In the genomic region with DNA sequence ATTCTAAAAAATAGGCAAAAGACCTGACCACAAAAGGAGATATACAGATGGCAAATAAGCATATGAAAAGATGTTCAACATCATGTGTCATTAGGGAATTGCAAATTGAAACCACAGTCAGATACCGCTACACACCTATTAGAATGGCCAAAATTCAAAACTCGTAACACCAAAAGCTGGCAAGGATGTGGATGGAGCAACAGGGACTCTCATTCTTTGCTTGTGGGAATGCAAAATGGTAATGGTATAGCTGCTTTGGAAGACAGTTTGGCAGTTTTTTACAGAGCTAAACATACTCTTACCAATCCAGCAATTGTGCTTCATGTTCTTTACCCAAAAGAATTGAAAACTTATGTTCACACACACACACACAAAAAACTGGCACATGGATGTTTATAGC, we compare ENCODE assay signal across 26 cellular contexts. TPM values are rescaled to one million over a fixed set of nuclear protein-coding genes. Genes with fewer than 3 reads are reported as not detected.
"Had no signal": no experiment of that assay in that cellular context is flagged by ENCODE, and none has a peak within 500 bp of the region (broad histone marks: within the 10 kb centered on the region; RNA-seq: fewer than 3 reads in every experiment).

No MANE protein-coding gene starts in this region.

- H3K27ac ChIP-seq: colonic mucosa, epithelial cell of prostate, esophagus squamous epithelium, gastrocnemius medialis, heart right ventricle, left lung had no signal

- H3K4me1 ChIP-seq: colonic mucosa, esophagus squamous epithelium, gastrocnemius medialis, heart right ventricle, left lung had no signal

- DNase-seq: colonic mucosa; cortex of kidney; effector CD8-positive, alpha-beta T cell; effector memory CD8-positive, alpha-beta T cell; endodermal cell; erythroblast; esophagus squamous epithelium; foreskin fibroblast; foreskin melanocyte; gastrocnemius medialis; glutamatergic neuron; head of caudate nucleus; heart right ventricle; hippocampal formation; left cardiac atrium; left lung; left ventricle myocardium superior; mammary epithelial cell; mesendoderm; midbrain had no signal

- ATAC-seq: effector memory CD8-positive, alpha-beta T cell; esophagus mucosa; gastrocnemius medialis; heart right ventricle; left cardiac atrium; left lung; left ventricle myocardium superior had no signal

- H3K27me3 ChIP-seq: colonic mucosa had no signal

- H3K36me3 ChIP-seq: colonic mucosa, esophagus squamous epithelium, gastrocnemius medialis, heart right ventricle, left lung had no signal

- H3K9me3 ChIP-seq: colonic mucosa, esophagus squamous epithelium, gastrocnemius medialis had no signal

- H3K4me3 ChIP-seq: colonic mucosa, esophagus squamous epithelium, gastrocnemius medialis, heart right ventricle, left lung, lung had no signal

- FAIRE-seq: endometrium, islet of Langerhans, keratinocyte had no signal

RNA-seq across cellular contexts. Expression of a gene that starts 8.2 kb away (rescaled TPM):
- total RNA-seq: left ventricle myocardium superior had no signal
